In genomic region chr4:8940792-8941491, GRCh38 we compare ENCODE assay signal across 13 cellular contexts.
DNase-seq lines count a peak whose midpoint lies in the region; ATAC-seq, FAIRE-seq and TF ChIP-seq lines count a peak whose summit lies in the region.
"Had no signal": no experiment of that assay in that cellular context is flagged by ENCODE, and none has a peak within 500 bp of the region (broad histone marks: within the 10 kb centered on the region; RNA-seq: fewer than 3 reads in every experiment).

No MANE protein-coding gene starts in this region.

- no peaks in the 10 kb centered on the region for H3F3A ChIP-seq in PC-9 (ENCODE audit: insufficient read depth, low read depth)

- no peak overlapping the region for H3K4me3 ChIP-seq in PC-9

- FAIRE-seq in D721Med (lab: Jason Lieb, UNC) (no peak), GM19239 (lab: Jason Lieb, UNC) (no peak)

- TF ChIP-seq CTCF in 22Rv1 (IDR thresholded peaks at IDR 0.05) (peak; percentile 73), D721Med (IDR thresholded peaks at IDR 0.05; ENCODE audit: insufficient read depth, missing control alignments) (peak; percentile 39), PC-9 (conservative IDR thresholded peaks at IDR 0.05) (peak; percentile 65)

- H3K9me3 ChIP-seq in PC-9 (ENCODE audit: insufficient read depth, low read depth), result no peaks in the 10 kb centered on the region

- DNase-seq in D721Med (ENCODE audit: insufficient read length, low spot score) (no peak), PC-9 (peak in 1 of 2 experiments; percentile 24), iPS-NIHi11 (ENCODE audit: low spot score) (peak; percentile 33), GM19239 (ENCODE audit: insufficient read length, low spot score) (no peak), NCI-H524 treated with DMSO at 0.1 percent for 48 hours (lab: John Stamatoyannopoulos, UW) (no peak)
- DNase-seq: activated T-cell treated with anti-CD3 and anti-CD28 coated beads, Interleukin-2, amount 50 U/mL, for 1 hour; caudate nucleus; COR-L47; NCI-H774; T-helper 9 cell had no signal

- CTCF ChIA-PET in PC-9 (lab: Charles Lee), result no interaction called here

- BruUV-seq in PC-9 (replicated peaks; lab: Mats Ljungman, UMichigan), result no TSS peak

- no peaks in the 10 kb centered on the region for H4K20me1 ChIP-seq in PC-9 (ENCODE audit: insufficient read depth)

- H2AFZ ChIP-seq in PC-9, result no peak overlapping the region

- H3K27ac ChIP-seq in 22Rv1 (no peak overlapping the region), PC-9 (no peak overlapping the region)

- H3K4me2 ChIP-seq in PC-9, result no peak overlapping the region

- peaks cover 17% of the 10 kb centered on the region for H3K27me3 ChIP-seq in PC-9 (ENCODE audit: insufficient read depth, low read depth)

- no peaks in the 10 kb centered on the region for H3K79me2 ChIP-seq in PC-9 (ENCODE audit: low read depth)

- intact Hi-C loops in PC-9 (cut with micrococcal nuclease; ENCODE audit: unreplicated experiment), result no loop called here

- POLR2A ChIA-PET in PC-9 (lab: Charles Lee; ENCODE audit: unreplicated experiment), result no interaction called here

- no peaks in the 10 kb centered on the region for H3K4me1 ChIP-seq in PC-9 (replicated peaks; ENCODE audit: insufficient read depth)

- H3K36me3 ChIP-seq in PC-9 (ENCODE audit: low read depth), result no peaks in the 10 kb centered on the region

- ATAC-seq in GM18520 (IDR thresholded peaks at IDR 0.05; ENCODE audit: unreplicated experiment) (no peak), HG03520 (IDR thresholded peaks at IDR 0.05; ENCODE audit: unreplicated experiment) (no peak)

- H3K9me2 ChIP-seq in PC-9 (ENCODE audit: insufficient read depth), result no peaks in the 10 kb centered on the region
